8 cellular contexts compared by ENCODE assay signal in genomic region chr2:9952286-9952737, GRCh38. TPM values are rescaled to one million over a fixed set of nuclear protein-coding genes. Genes with fewer than 3 reads are reported as not detected.
DNase-seq lines count a peak whose midpoint lies in the region; ATAC-seq, FAIRE-seq and TF ChIP-seq lines count a peak whose summit lies in the region.

No MANE protein-coding gene starts in this region.

- H3K36me3 ChIP-seq in DND-41 (ENCODE audit: insufficient read depth, low read length): peaks cover 4% of the 10 kb centered on the region; the same call in 1 of the 2 replicates
- 0 out of 2 replicates have a peak, but pooled peaks cover 2% of the 10 kb centered on the region for H3K36me3 ChIP-seq in PC-3 (ENCODE audit: low read depth, low read length)
- H3K36me3 ChIP-seq in pancreas: no peaks in the 10 kb centered on the region

- H3K79me2 ChIP-seq in DND-41 (ENCODE audit: insufficient read depth, low read length): peaks cover 3% of the 10 kb centered on the region; the same call in 1 of the 2 replicates
- H3K79me2 ChIP-seq in PC-3 (ENCODE audit: low read length): peaks cover 37% of the 10 kb centered on the region

- ATAC-seq in DND-41 (ENCODE audit: insufficient read depth, low read depth) (no peak), PC-3 (no peak), pancreas (no peak), HG02759 (IDR thresholded peaks at IDR 0.05; ENCODE audit: unreplicated experiment) (no peak), HG02884 (IDR thresholded peaks at IDR 0.05; ENCODE audit: unreplicated experiment) (no peak)

- CTCF ChIA-PET in PC-3 (lab: Charles Lee): no interaction called here

- H3K9ac ChIP-seq in DND-41 (ENCODE audit: low read depth, low read length) (peak overlapping the region; percentile 68), PC-3 (ENCODE audit: low read length) (peak overlapping the region; percentile 46; the same call in 1 of the 2 replicates)

- POLR2A ChIA-PET in PC-3 (lab: Charles Lee; ENCODE audit: unreplicated experiment): no interaction called here

- H3K4me3 ChIP-seq in DND-41 (ENCODE audit: low read depth in 1 of 2, low read length in 2 of 2): peak overlapping the region; percentile 5 to 80; a peak in 3 of 4 replicates
- H3K4me3 ChIP-seq in PC-3 (ENCODE audit: low read length): peak overlapping the region; percentile 73
- H3K4me3 ChIP-seq in epithelial cell of proximal tubule (ENCODE audit: low read depth, low read length): peak overlapping the region; percentile 65
- H3K4me3 ChIP-seq in pancreas: peak overlapping the region; percentile 47 to 81 (median 64)

- BruUV-seq in PC-3 (replicated peaks; lab: Mats Ljungman, UMichigan): no TSS peak

- whole genome bisulfite sequencing in pancreas, 2 donors: 21% methylated on average over 15 of the region's 15 CpGs

- no peak for TF ChIP-seq CTCF in DND-41 (IDR thresholded peaks at IDR 0.05; ENCODE audit: borderline replicate concordance, extremely low read depth, low read length, poor library complexity, severe bottlenecking)
- no peak for TF ChIP-seq CTCF in PC-3 (conservative IDR thresholded peaks at IDR 0.05; ENCODE audit: low read depth, low read length)
- TF ChIP-seq CTCF in epithelial cell of proximal tubule (conservative IDR thresholded peaks at IDR 0.05; ENCODE audit: low read depth, low read length): no peak
- no peak for TF ChIP-seq CTCF in pancreas (IDR thresholded peaks at IDR 0.05)

- H3F3A ChIP-seq in PC-3 (ENCODE audit: low read length, unreplicated experiment): no peaks in the 10 kb centered on the region

- no peak for DNase-seq in DND-41
- no peak for DNase-seq in PC-3
- no peak for DNase-seq in epithelial cell of proximal tubule (ENCODE audit: low read depth)
- DNase-seq in pancreas: no peak
- DNase-seq in GM19239 (ENCODE audit: insufficient read length, low spot score): no peak
- DNase-seq in GM19240 (ENCODE audit: insufficient read length, low spot score): no peak

- H3K27ac ChIP-seq in DND-41 (ENCODE audit: low read length): no peak overlapping the region
- no peak overlapping the region for H3K27ac ChIP-seq in PC-3 (ENCODE audit: low read length)
- H3K27ac ChIP-seq in pancreas: peak overlapping the region in 2 of 4 donors; percentile 64 to 71

- H3K4me1 ChIP-seq in DND-41 (ENCODE audit: insufficient read depth, low read length) (peaks cover 26% of the 10 kb centered on the region), PC-3 (ENCODE audit: insufficient read depth, low read length) (peaks cover 29% of the 10 kb centered on the region), pancreas (peaks cover 8 to 16% (median 16%) of the 10 kb centered on the region in 3 donors)

- H3K9me3 ChIP-seq in DND-41 (ENCODE audit: insufficient read depth, low read length, severe bottlenecking) (no peaks in the 10 kb centered on the region), PC-3 (ENCODE audit: low read length) (no peaks in the 10 kb centered on the region), pancreas (no peaks in the 10 kb centered on the region)

- intact Hi-C loops in PC-3 (cut with micrococcal nuclease) (loop anchor here (5.0 to 10.0 kb wide), 3 partner anchors 55 to 150 kb away; partner anchors contain the start of gene TAF1B), pancreas (cut with DNase I) (no loop called here)

- H4K20me1 ChIP-seq in DND-41 (ENCODE audit: insufficient read depth, low read length): no peaks in the 10 kb centered on the region
- H4K20me1 ChIP-seq in PC-3 (ENCODE audit: low read length): no peaks in the 10 kb centered on the region

- H2AFZ ChIP-seq in DND-41 (ENCODE audit: low read depth, low read length): peak overlapping the region; percentile 75
- peak overlapping the region; percentile 59 for H2AFZ ChIP-seq in PC-3 (ENCODE audit: low read length)

- FAIRE-seq in pancreas (lab: Jason Lieb, UNC) (no peak), GM19239 (lab: Jason Lieb, UNC) (no peak)

- no peaks in the 10 kb centered on the region for H3K9me2 ChIP-seq in PC-3 (replicated peaks; ENCODE audit: low read length)

- peak overlapping the region; percentile 80 for H3K4me2 ChIP-seq in DND-41 (ENCODE audit: insufficient read depth, low read length)
- peak overlapping the region; percentile 85 for H3K4me2 ChIP-seq in PC-3 (ENCODE audit: low read length)

- H3K27me3 ChIP-seq in DND-41 (ENCODE audit: insufficient read depth, low read length, poor library complexity) (no peaks in the 10 kb centered on the region), PC-3 (ENCODE audit: low read length) (no peaks in the 10 kb centered on the region), pancreas (no peaks in the 10 kb centered on the region)

RNA-seq across cellular contexts. Expression of gene GRHL1, which starts 0.8 kb away (rescaled TPM):
- 9.3 and 10.3 TPM in 2 replicates for total RNA-seq in PC-3 (2014; rRNA removed)
- 3.9 and 6.8 TPM in 2 replicates for total RNA-seq in epithelial cell of proximal tubule
- total RNA-seq in pancreas: 1 to 10 TPM; 1.1 to 5.3 (median 2.2) TPM
- 1 to 10 TPM in 1 of 2 donors, under 1 TPM in 1; 0.95 to 2.4 TPM for polyA plus RNA-seq in pancreas
